8 cellular contexts compared by ENCODE assay signal in the genomic region with DNA sequence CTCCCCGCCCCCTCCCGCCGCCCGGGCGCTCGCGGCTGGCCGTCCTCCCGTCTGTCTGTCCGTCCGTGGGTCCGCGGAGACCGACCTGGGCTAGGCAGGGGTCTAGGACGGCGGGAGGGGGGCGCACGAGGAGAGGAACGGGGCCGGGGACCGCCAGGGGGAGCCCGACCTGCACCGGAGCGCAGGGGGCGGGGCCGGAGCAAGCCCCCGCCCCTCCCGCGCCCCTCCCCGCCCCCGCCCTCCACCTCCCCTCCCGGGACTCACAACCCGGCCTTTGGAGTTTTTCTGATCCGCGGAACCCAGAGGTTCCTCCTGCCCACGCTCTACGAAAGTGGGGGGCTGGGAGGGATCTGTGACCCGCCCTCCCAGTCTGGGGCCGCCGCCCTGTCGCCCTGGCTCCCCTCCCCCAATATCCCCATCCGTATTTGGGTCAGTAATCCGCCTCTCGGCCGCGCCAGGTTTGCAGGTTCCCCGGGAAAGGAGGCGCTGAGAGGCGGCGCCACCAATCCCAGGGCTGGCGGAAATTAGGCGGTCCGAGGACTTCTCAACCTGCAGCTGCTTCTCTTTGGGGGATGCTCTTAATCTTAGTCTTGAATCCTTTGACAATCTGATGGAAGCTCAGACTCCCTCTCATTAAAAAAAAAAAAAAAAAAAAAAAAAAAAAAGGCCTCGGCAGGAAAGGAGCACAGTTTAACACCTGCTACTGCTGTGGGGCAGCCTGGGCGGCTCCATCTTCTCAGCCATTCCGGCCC. TPM values are rescaled to one million over a fixed set of nuclear protein-coding genes. Genes with fewer than 3 reads are reported as not detected.
DNase-seq lines count a peak whose midpoint lies in the region; ATAC-seq and TF ChIP-seq lines count a peak whose summit lies in the region.

No MANE protein-coding gene starts in this region.

- no peaks in the 10 kb centered on the region for H3K36me3 Mint-ChIP-seq in activated CD4-positive, alpha-beta T cell treated with anti-CD3 and anti-CD28 coated beads for 36 hours (ENCODE audit: low read depth)
- H3K36me3 Mint-ChIP-seq in chondrocyte (ENCODE audit: low read depth): no peaks in the 10 kb centered on the region

- peaks cover 0 to 19% of the 10 kb centered on the region in 2 donors for H3K4me1 ChIP-seq in left lung

- H3K27ac Mint-ChIP-seq in activated CD4-positive, alpha-beta T cell treated with anti-CD3 and anti-CD28 coated beads for 36 hours: no peak overlapping the region
- no peak overlapping the region for H3K27ac Mint-ChIP-seq in chondrocyte (ENCODE audit: unreplicated experiment)

- peak; percentile 63 for ATAC-seq in HG03095 (IDR thresholded peaks at IDR 0.05; ENCODE audit: unreplicated experiment)
- ATAC-seq in activated CD4-positive, alpha-beta T cell treated with anti-CD3 and anti-CD28 coated beads for 36 hours: peak; percentile 82
- ATAC-seq in left lung: peak; percentile 84

- CTCF ChIA-PET in activated CD4-positive, alpha-beta T cell treated with anti-CD3 and anti-CD28 coated beads for 36 hours (lab: Charles Lee): interaction anchor here (0.6 to 1.8 kb wide), 11 partner anchors 8 to 578 kb away, joined by 3 to 9 read pairs (median 5); no protein-coding TSS in a partner anchor

- POLR2A ChIA-PET in activated CD4-positive, alpha-beta T cell treated with anti-CD3 and anti-CD28 coated beads for 36 hours (lab: Charles Lee): interaction anchor here (0.6 kb wide), 1 partner anchor 116 kb away, joined by 3 read pairs; no protein-coding TSS in a partner anchor

- H3K4me3 ChIP-seq in left lung: peak overlapping the region; percentile 19 to 53

- TF ChIP-seq CTCF in chondrocyte (IDR thresholded peaks at IDR 0.05) (peak; percentile 86), left lung (IDR thresholded peaks at IDR 0.05) (peak; percentile 63 to 74)

- peaks cover 0 to 26% of the 10 kb centered on the region in 2 donors for H3K27me3 ChIP-seq in left lung

- H3K9me3 ChIP-seq in left lung: no peaks in the 10 kb centered on the region

- H3K27me3 Mint-ChIP-seq in activated CD4-positive, alpha-beta T cell treated with anti-CD3 and anti-CD28 coated beads for 36 hours: peaks cover 8% of the 10 kb centered on the region
- H3K27me3 Mint-ChIP-seq in chondrocyte (ENCODE audit: low read depth): peaks cover 14% of the 10 kb centered on the region

- peaks cover 3% of the 10 kb centered on the region for H3K4me1 Mint-ChIP-seq in activated CD4-positive, alpha-beta T cell treated with anti-CD3 and anti-CD28 coated beads for 36 hours
- peaks cover 2% of the 10 kb centered on the region for H3K4me1 Mint-ChIP-seq in chondrocyte (ENCODE audit: low read depth)

- intact Hi-C loops in activated CD4-positive, alpha-beta T cell treated with anti-CD3 and anti-CD28 coated beads for 36 hours (cut with DNase I, micrococcal nuclease): loop anchor here (1.0 to 10.0 kb wide), 9 partner anchors 35 to 585 kb away; a partner anchor contains a TSS
- intact Hi-C loops in left lung (cut with DNase I): loop anchor here in 1 of 2 donors (10.0 kb wide), 1 partner anchor 115 kb away; no protein-coding TSS in a partner anchor

- H3K4me3 Mint-ChIP-seq in activated CD4-positive, alpha-beta T cell treated with anti-CD3 and anti-CD28 coated beads for 36 hours: peak overlapping the region; percentile 66
- H3K4me3 Mint-ChIP-seq in chondrocyte (ENCODE audit: unreplicated experiment): peak overlapping the region; percentile 68

- no peaks in the 10 kb centered on the region for H3K36me3 ChIP-seq in left lung

- H3K9me3 Mint-ChIP-seq in activated CD4-positive, alpha-beta T cell treated with anti-CD3 and anti-CD28 coated beads for 36 hours (ENCODE audit: low read depth): no peaks in the 10 kb centered on the region
- no peaks in the 10 kb centered on the region for H3K9me3 Mint-ChIP-seq in chondrocyte (ENCODE audit: low read depth)

- H3K27ac ChIP-seq in left lung: no peak overlapping the region

- peak; percentile 33 for DNase-seq in NK-92 treated with Interleukin-12 subunit alpha and Interleukin-12 subunit beta, amount 100 ng/mL, for 24 hours (lab: John Stamatoyannopoulos, UW)
- DNase-seq in NK-92 (lab: John Stamatoyannopoulos, UW; ENCODE audit: unreplicated experiment) (no peak), NCI-H2171 treated with DMSO at 0.1 percent for 48 hours (lab: John Stamatoyannopoulos, UW) (peak; percentile 65), chondrocyte (ENCODE audit: low spot score) (no peak), left lung (peak; percentile 77 to 92)
- peak; percentile 86 for DNase-seq in activated CD4-positive, alpha-beta T cell treated with anti-CD3 and anti-CD28 coated beads for 36 hours
- peak; percentile 83 for DNase-seq in stimulated activated CD4-positive, alpha-beta T cell treated with anti-CD3 and anti-CD28 coated beads, Interleukin-4, amount 100 ng/mL, for 1 hour

RNA-seq across cellular contexts. Expression of a gene that starts 0.9 kb away (rescaled TPM):
- under 1 TPM; 0.23 to 0.43 TPM for total RNA-seq in activated CD4-positive, alpha-beta T cell treated with anti-CD3 and anti-CD28 coated beads for 36 hours
- not detected in 3 replicates for total RNA-seq in chondrocyte
- 1 to 10 TPM; 1.8 to 7.2 TPM for total RNA-seq in left lung

RNA-seq across cellular contexts. Expression of a gene that starts 37.8 kb away (rescaled TPM):
- total RNA-seq in activated CD4-positive, alpha-beta T cell treated with anti-CD3 and anti-CD28 coated beads for 36 hours: under 1 TPM; 0.80 to 0.86 TPM
- total RNA-seq in chondrocyte: 7.5 to 9.4 TPM (median 7.9 TPM) in 3 replicates
- 1 to 10 TPM; 4.3 to 9.8 TPM for total RNA-seq in left lung

Comparison
In these comparisons a context has a peak if more than half of its experiments do, and no peak if none do; other contexts are left out.
1. DNase-seq: peak in NK-92 treated with Interleukin-12 subunit alpha and Interleukin-12 subunit beta, amount 100 ng/mL, for 24 hours (single experiment), NCI-H2171 treated with DMSO at 0.1 percent for 48 hours (single experiment), activated CD4-positive, alpha-beta T cell treated with anti-CD3 and anti-CD28 coated beads for 36 hours (single experiment), left lung (2 of 2) and stimulated activated CD4-positive, alpha-beta T cell treated with anti-CD3 and anti-CD28 coated beads, Interleukin-4, amount 100 ng/mL, for 1 hour (single experiment); none in NK-92 (single experiment) and chondrocyte (single experiment).
2. Peak in every context shown above with its lines, with median percentiles within 50 percentile points of each other: ATAC-seq.